8 cellular contexts compared by ENCODE assay signal in the genomic region with DNA sequence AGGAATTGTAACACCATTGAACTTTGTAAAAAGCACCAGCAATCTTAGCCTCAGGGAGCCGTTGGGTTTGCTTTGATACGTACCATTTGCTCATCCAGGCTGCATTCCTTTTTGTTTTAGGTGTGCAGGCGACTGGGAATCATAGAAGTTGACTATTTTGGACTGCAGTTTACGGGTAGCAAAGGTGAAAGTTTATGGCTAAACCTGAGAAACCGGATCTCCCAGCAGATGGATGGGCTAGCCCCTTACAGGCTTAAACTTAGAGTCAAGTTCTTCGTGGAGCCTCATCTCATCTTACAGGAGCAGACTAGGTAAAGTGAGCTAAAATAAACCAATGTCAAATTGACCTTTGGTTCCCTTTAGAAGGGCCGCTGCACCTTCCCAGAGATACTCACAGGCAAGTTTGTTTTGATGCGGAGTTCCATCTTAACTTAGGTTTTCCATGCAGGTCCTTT. TPM values are rescaled to one million over a fixed set of nuclear protein-coding genes. Genes with fewer than 3 reads are reported as not detected.
DNase-seq lines count a peak whose midpoint lies in the region; ATAC-seq, FAIRE-seq and TF ChIP-seq lines count a peak whose summit lies in the region.

No MANE protein-coding gene starts in this region.

- no peak overlapping the region for H2AK5ac ChIP-seq in H1 (ENCODE audit: low read depth, low read length)

- H3K4me3 ChIP-seq in OCI-LY7 (ENCODE audit: low read depth, low read length, poor library complexity, severe bottlenecking) = peak overlapping the region; percentile 99
- peak overlapping the region; percentile 72 to 95 (median 89) for H3K4me3 ChIP-seq in H1 (ENCODE audit: extremely low read depth in 1 of 4, insufficient read depth in 2 of 4, low read depth in 3 of 4, low read length in 4 of 4)
- peak overlapping the region; percentile 85 for H3K4me3 ChIP-seq in neural progenitor cell

- H3K27ac ChIP-seq in OCI-LY7 (ENCODE audit: low read depth, low read length, poor library complexity, severe bottlenecking) = peak overlapping the region; percentile 72
- H3K27ac ChIP-seq in H1 (ENCODE audit: low read depth, low read length) = peak overlapping the region; percentile 44
- H3K27ac ChIP-seq in neural progenitor cell = no peak overlapping the region

- peaks cover 11% of the 10 kb centered on the region for H3F3A ChIP-seq in neural progenitor cell (ENCODE audit: low read depth)

- H3K4me1 Mint-ChIP-seq in neural progenitor cell = peaks cover 30% of the 10 kb centered on the region

- FAIRE-seq in H1 (lab: Jason Lieb, UNC) = no peak

- H3K14ac ChIP-seq in H1 (ENCODE audit: insufficient read length) = no peak overlapping the region

- no peak overlapping the region for H2BK12ac ChIP-seq in H1 (ENCODE audit: low read depth, low read length)

- H3K9me3 ChIP-seq in OCI-LY7 (ENCODE audit: low read length) (no peaks in the 10 kb centered on the region), H1 (ENCODE audit: insufficient read depth in 2 of 2, low read depth in 1 of 2, low read length in 1 of 2) (no peaks in the 10 kb centered on the region), neural progenitor cell (ENCODE audit: low read depth) (no peaks in the 10 kb centered on the region)

- H3K9ac ChIP-seq in H1 (replicated peaks in 1 of 4; ENCODE audit: extremely low read depth in 1 of 4, low read depth in 3 of 4, low read length in 3 of 4) = peak overlapping the region; percentile 43 to 77 (median 57); a peak in 5 of 7 replicates
- H3K9ac ChIP-seq in neural progenitor cell = no peak overlapping the region

- H2BK15ac ChIP-seq in H1 (ENCODE audit: low read length) = no peak overlapping the region

- no peak overlapping the region for H4K5ac ChIP-seq in H1 (ENCODE audit: insufficient read length, low read depth, low read length)

- TF ChIP-seq CTCF in OCI-LY7 (conservative IDR thresholded peaks at IDR 0.05; ENCODE audit: low read length) (no peak), H1 (IDR thresholded peaks at IDR 0.05; ENCODE audit: control extremely low read depth in 1 of 3, insufficient read depth in 1 of 3, low read depth in 1 of 3, low read length in 3 of 3) (no peak), neural progenitor cell (IDR thresholded peaks at IDR 0.05) (no peak)

- POLR2A ChIA-PET in OCI-LY7 (lab: Charles Lee) = interaction anchor here (0.6 to 2.8 kb wide), 9 partner anchors 13 to 1396 kb away, joined by 3 to 10 read pairs (median 4); no protein-coding TSS in a partner anchor
- POLR2A ChIA-PET in H1 (lab: Charles Lee; ENCODE audit: partially characterized antibody) = interaction anchor here (0.7 to 6.7 kb wide), 22 partner anchors 15 to 444 kb away, joined by 3 to 70 read pairs (median 4); no protein-coding TSS in a partner anchor

- no peak overlapping the region for H3K27ac Mint-ChIP-seq in neural progenitor cell

- no peaks in the 10 kb centered on the region for H3K9me2 ChIP-seq in OCI-LY7 (ENCODE audit: insufficient read depth, low read length)

- no peak for ATAC-seq in GM21367 (IDR thresholded peaks at IDR 0.05; ENCODE audit: unreplicated experiment)
- no peak for ATAC-seq in GM18868 (IDR thresholded peaks at IDR 0.05; ENCODE audit: unreplicated experiment)

- H3K36me3 ChIP-seq in OCI-LY7 (ENCODE audit: insufficient read depth, low read length) (peaks cover 43% of the 10 kb centered on the region), H1 (ENCODE audit: control insufficient read depth in 2 of 4, insufficient read depth in 4 of 4, low read length in 3 of 4) (peaks cover 0 to 26% (median 3%) of the 10 kb centered on the region in 4 experiments; a peak in 3 of 8 replicates), neural progenitor cell (no peaks in the 10 kb centered on the region)

- H3K9me3 Mint-ChIP-seq in neural progenitor cell = no peaks in the 10 kb centered on the region

- H3K36me3 Mint-ChIP-seq in neural progenitor cell = peaks cover 2% of the 10 kb centered on the region

- peak overlapping the region; percentile 95 for H3K4me3 Mint-ChIP-seq in neural progenitor cell

- no peak overlapping the region for H4K8ac ChIP-seq in H1 (ENCODE audit: extremely low read depth, insufficient read depth, low read length)

- no peak overlapping the region for H2BK20ac ChIP-seq in H1 (ENCODE audit: low read length)

- H2BK120ac ChIP-seq in H1 (replicated peaks; ENCODE audit: low read depth, low read length) = no peak overlapping the region

- H2BK5ac ChIP-seq in H1 (ENCODE audit: low read depth, low read length) = no peak overlapping the region

- 15% methylated on average over 8 of the region's 8 CpGs; no CpG with 5 or more reads in 1 of the 2 experiments for WGBS in H1 (ENCODE audit: extremely low coverage in 1 of 2, insufficient coverage in 1 of 2, insufficient read length in 1 of 2, insufficient replicate concordance in 2 of 2, low coverage in 1 of 2, low lambda C conversion rate in 2 of 2, missing lambda C conversion rate in 1 of 2), 2 experiments

- H3K4ac ChIP-seq in H1 (replicated peaks; ENCODE audit: insufficient read length, low read depth, low read length) = no peak overlapping the region

- TSS peak; percentile 89 for BruUV-seq in OCI-LY7 (replicated peaks; lab: Mats Ljungman, UMichigan)

- no peak for TF ChIP-seq EP300 in H1 (IDR thresholded peaks at IDR 0.05; ENCODE audit: borderline replicate concordance in 1 of 2, low read depth in 2 of 2, low read length in 2 of 2)

- H3K18ac ChIP-seq in H1 (ENCODE audit: extremely low read depth, low read length) = peak overlapping the region; percentile 7; the same call in 1 of the 2 replicates

- H4K91ac ChIP-seq in H1 (replicated peaks; ENCODE audit: insufficient read length, low read length) = no peak overlapping the region

- peaks cover 3% of the 10 kb centered on the region for H3K27me3 Mint-ChIP-seq in neural progenitor cell (ENCODE audit: insufficient read depth, low read depth)

- H3K23me2 ChIP-seq in H1 (ENCODE audit: low read depth, low read length) = peaks cover 4% of the 10 kb centered on the region; the same call in 1 of the 2 replicates

- TF ChIP-seq RAD21 in H1 (IDR thresholded peaks at IDR 0.05 in 1 of 2, conservative IDR thresholded peaks at IDR 0.05 in 1 of 2; ENCODE audit: low read depth in 2 of 2, low read length in 2 of 2) = no peak

- no peaks in the 10 kb centered on the region for H3K79me1 ChIP-seq in H1 (ENCODE audit: low read depth, low read length)

- H3K27me3 ChIP-seq in H1 (replicated peaks in 1 of 4; ENCODE audit: control insufficient read depth in 3 of 4, extremely low read depth in 1 of 4, insufficient read depth in 3 of 4, low read length in 3 of 4) = no peaks in the 10 kb centered on the region; a peak in 1 of 7 replicates
- H3K27me3 ChIP-seq in neural progenitor cell = peaks cover 10% of the 10 kb centered on the region

- no peak overlapping the region for H3K23ac ChIP-seq in H1 (ENCODE audit: insufficient read length)

- TF ChIP-seq POLR2A in H1 (IDR thresholded peaks at IDR 0.05; ENCODE audit: control extremely low read depth in 1 of 2, low read depth in 2 of 2, low read length in 2 of 2) = no peak; a peak in 1 of 3 replicates

- intact Hi-C loops in OCI-LY7 (cut with micrococcal nuclease; ENCODE audit: unreplicated experiment) = loop anchor here (5.0 to 10.0 kb wide), 2 partner anchors 466 to 883 kb away; partner anchors contain the start of genes DTNBP1 and JARID2

- peak in 2 of 3 experiments; percentile 27 to 29 for DNase-seq in NCI-H1417 (lab: John Stamatoyannopoulos, UW)
- DNase-seq in NCI-H1417 treated with DMSO at 0.1 percent for 48 hours (lab: John Stamatoyannopoulos, UW) = no peak
- DNase-seq in OCI-LY7 (ENCODE audit: low spot score) = peak; percentile 20
- DNase-seq in H1 (ENCODE audit: low read depth in 1 of 2, low spot score in 2 of 2) = no peak
- DNase-seq in neural progenitor cell (ENCODE audit: low spot score) = peak; percentile 10
- DNase-seq in NCI-H345 treated with DMSO at 0.1 percent for 48 hours (lab: John Stamatoyannopoulos, UW; ENCODE audit: unreplicated experiment) = no peak

- H3K4me1 ChIP-seq in OCI-LY7 (ENCODE audit: insufficient read depth, low read length, poor library complexity, severe bottlenecking) (peaks cover 36% of the 10 kb centered on the region), H1 (replicated peaks in 1 of 4; ENCODE audit: control insufficient read depth in 3 of 4, insufficient read depth in 4 of 4, low read length in 3 of 4) (peaks cover 0 to 10% (median 2%) of the 10 kb centered on the region in 4 experiments; a peak in 3 of 7 replicates), neural progenitor cell (peaks cover 18% of the 10 kb centered on the region)

- H2AFZ ChIP-seq in OCI-LY7 (ENCODE audit: low read length) = no peak overlapping the region; the same call in 1 of the 2 replicates
- no peak overlapping the region for H2AFZ ChIP-seq in H1 (ENCODE audit: low read length)
- no peak overlapping the region for H2AFZ ChIP-seq in neural progenitor cell (replicated peaks)

- H3K4me2 ChIP-seq in OCI-LY7 (ENCODE audit: low read length) (peak overlapping the region; percentile 94), H1 (ENCODE audit: insufficient read depth in 1 of 2, low read depth in 2 of 2, low read length in 2 of 2) (peak overlapping the region; percentile 85 to 86), neural progenitor cell (peak overlapping the region; percentile 92)

- H4K20me1 ChIP-seq in OCI-LY7 (ENCODE audit: insufficient read depth, low read length) (peaks cover 34% of the 10 kb centered on the region), H1 (replicated peaks in 1 of 2; ENCODE audit: control insufficient read depth in 1 of 2, insufficient read depth in 2 of 2, low read length in 2 of 2) (peaks cover 23 to 32% of the 10 kb centered on the region in 2 experiments), neural progenitor cell (ENCODE audit: low read depth) (peaks cover 32% of the 10 kb centered on the region)

- CTCF ChIA-PET in OCI-LY7 (lab: Charles Lee; ENCODE audit: unreplicated experiment) (interaction anchor here (1.0 to 1.3 kb wide), 2 partner anchors 12 to 439 kb away, joined by 3 to 4 read pairs; no protein-coding TSS in a partner anchor), H1 (lab: Charles Lee; ENCODE audit: partially characterized antibody) (interaction anchor here (0.9 to 1.3 kb wide), 6 partner anchors 130 to 439 kb away, joined by 3 to 4 read pairs (median 4); no protein-coding TSS in a partner anchor)

- H3K56ac ChIP-seq in H1 (replicated peaks; ENCODE audit: insufficient read length, low read depth, low read length) = no peak overlapping the region

- H3K79me2 ChIP-seq in OCI-LY7 (ENCODE audit: insufficient read depth, low read depth, low read length) (peaks cover 61% of the 10 kb centered on the region), H1 (ENCODE audit: control insufficient read depth in 1 of 2, insufficient read depth in 2 of 2, low read length in 2 of 2) (peaks cover 26 to 65% of the 10 kb centered on the region in 2 experiments), neural progenitor cell (ENCODE audit: low read depth) (peaks cover 50% of the 10 kb centered on the region)

RNA-seq across cellular contexts. Expression of gene MYLIP, which starts 1.6 kb away (rescaled TPM):
- total RNA-seq in OCI-LY7 (2014; rRNA removed; shearing (Covaris generic)) = 8.5 and 12.4 TPM in 2 replicates
- total RNA-seq in OCI-LY7 (2022) = 13.9 and 15.3 TPM in 2 replicates
- 26.9 and 28.2 TPM in 2 replicates for total RNA-seq in H1 (2021; fragmentation: NEBNext Ultra II Directional; extraction: Animal tissue kit (Norgen Biotek cat#: 25700))
- 20.8 and 21.1 TPM in 2 replicates for polyA plus RNA-seq in H1 (2011; rRNA removed)
- 29.7 TPM for polyA plus RNA-seq in H1 (2011; cell fraction: cytosol; rRNA removed)
- 29.8 TPM for polyA plus RNA-seq in H1 (2011; cell fraction: nucleus; rRNA removed)
- 22.7 to 26.2 TPM (median 24.0 TPM) in 4 replicates for polyA plus RNA-seq in H1 (2012, experiment 1 of 2)
- 6.3 TPM for polyA plus RNA-seq in H1 (2012, experiment 2 of 2)
- polyA plus RNA-seq in H1 (2013, experiment 1 of 2) = 13.8 TPM
- 14.5 TPM for polyA plus RNA-seq in H1 (2013, experiment 2 of 2)
- polyA minus RNA-seq in H1 (2011; rRNA and poly(A)+ RNA removed) = 43.7 and 50.8 TPM in 2 replicates
- polyA minus RNA-seq in H1 (2011; cell fraction: cytosol; rRNA and poly(A)+ RNA removed) = 27.7 TPM
- 35.3 TPM for polyA minus RNA-seq in H1 (2011; cell fraction: nucleus; rRNA and poly(A)+ RNA removed)
- total RNA-seq in neural progenitor cell (ENCODE audit: low replicate concordance) = 8.0 and 8.2 TPM in 2 replicates

Comparison
In these comparisons a context has a peak if more than half of its experiments do, and no peak if none do; other contexts are left out.
1. DNase-seq: peak in NCI-H1417 (2 of 3), OCI-LY7 (single experiment) and neural progenitor cell (single experiment); none in NCI-H1417 treated with DMSO at 0.1 percent for 48 hours (single experiment), H1 (0 of 2) and NCI-H345 treated with DMSO at 0.1 percent for 48 hours (single experiment).
2. Peak in every context shown above with its lines, with median percentiles within 50 percentile points of each other: H3K4me2 ChIP-seq and H3K4me3 ChIP-seq.